Comparison of ENCODE assay signal across 8 cellular contexts in the genomic region with DNA sequence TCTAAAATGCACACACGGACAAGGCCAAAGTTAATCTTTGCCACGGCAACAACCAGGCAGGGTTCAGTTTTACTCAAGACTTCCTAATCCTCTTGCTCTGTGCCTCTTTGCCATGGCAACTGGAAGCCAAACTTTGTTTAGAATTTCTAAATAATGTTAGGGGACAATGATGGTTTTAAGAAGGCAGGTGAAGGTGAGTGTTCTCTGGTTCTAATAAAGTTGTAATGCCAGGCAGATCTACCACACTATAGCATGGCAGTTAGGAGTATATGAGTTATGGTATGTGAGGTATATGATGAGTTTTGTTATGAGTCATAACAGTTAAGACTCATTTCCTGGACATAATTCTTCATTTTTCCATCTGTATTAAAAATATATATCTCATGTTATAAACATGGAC. TPM values are rescaled to one million over a fixed set of nuclear protein-coding genes. Genes with fewer than 3 reads are reported as not detected.
DNase-seq lines count a peak whose midpoint lies in the region; ATAC-seq and TF ChIP-seq lines count a peak whose summit lies in the region.

No MANE protein-coding gene starts in this region.

- no peak for DNase-seq in activated naive CD4-positive, alpha-beta T cell (lab: John Stamatoyannopoulos, UW)
- DNase-seq in T-helper 22 cell (ENCODE audit: low read depth) (peak; percentile 26), osteocyte (ENCODE audit: extremely low spot score, unreplicated experiment) (no peak), NCI-H187 treated with DMSO at 0.1 percent for 48 hours (lab: John Stamatoyannopoulos, UW) (no peak), left colon (no peak), globus pallidus (ENCODE audit: low spot score) (no peak)

- peaks cover 26% of the 10 kb centered on the region for H3K36me3 Mint-ChIP-seq in activated naive CD4-positive, alpha-beta T cell treated with anti-CD3 and anti-CD28 coated beads, Interleukin-2, amount 50 U/mL, for 24 hours
- H3K36me3 Mint-ChIP-seq in osteocyte (ENCODE audit: unreplicated experiment) = no peaks in the 10 kb centered on the region

- ATAC-seq in HG03159 (IDR thresholded peaks at IDR 0.05; ENCODE audit: unreplicated experiment) (peak; percentile 57), left colon (no peak)

- peaks cover 53% of the 10 kb centered on the region for H3K4me1 Mint-ChIP-seq in activated naive CD4-positive, alpha-beta T cell treated with anti-CD3 and anti-CD28 coated beads, Interleukin-2, amount 50 U/mL, for 24 hours
- H3K4me1 Mint-ChIP-seq in osteocyte (ENCODE audit: unreplicated experiment) = peaks cover 8% of the 10 kb centered on the region

- H3K27ac Mint-ChIP-seq in activated naive CD4-positive, alpha-beta T cell treated with anti-CD3 and anti-CD28 coated beads, Interleukin-2, amount 50 U/mL, for 24 hours = peak overlapping the region; percentile 99
- H3K27ac Mint-ChIP-seq in osteocyte (ENCODE audit: unreplicated experiment) = peak overlapping the region; percentile 51

- peak overlapping the region; percentile 93 for H3K4me3 Mint-ChIP-seq in activated naive CD4-positive, alpha-beta T cell treated with anti-CD3 and anti-CD28 coated beads, Interleukin-2, amount 50 U/mL, for 24 hours
- no peak overlapping the region for H3K4me3 Mint-ChIP-seq in osteocyte (ENCODE audit: unreplicated experiment)

- TF ChIP-seq CTCF in osteocyte (IDR thresholded peaks at IDR 0.05) = no peak

- no peaks in the 10 kb centered on the region for H3K27me3 Mint-ChIP-seq in activated naive CD4-positive, alpha-beta T cell treated with anti-CD3 and anti-CD28 coated beads, Interleukin-2, amount 50 U/mL, for 24 hours
- no peaks in the 10 kb centered on the region for H3K27me3 Mint-ChIP-seq in osteocyte (ENCODE audit: unreplicated experiment)

- H3K9me3 Mint-ChIP-seq in activated naive CD4-positive, alpha-beta T cell treated with anti-CD3 and anti-CD28 coated beads, Interleukin-2, amount 50 U/mL, for 24 hours = no peaks in the 10 kb centered on the region
- no peaks in the 10 kb centered on the region for H3K9me3 Mint-ChIP-seq in osteocyte (ENCODE audit: unreplicated experiment)

- intact Hi-C loops in left colon (cut with DNase I, micrococcal nuclease) = no loop called here

RNA-seq across cellular contexts. Expression of a gene that starts 2.7 kb away (rescaled TPM):
- not detected in 2 replicates for total RNA-seq in osteocyte
- 10 to 100 TPM in 1 of 2 donors, 1 to 10 TPM in 1; 6.3 to 22.4 TPM for total RNA-seq in left colon
